Comparison of ENCODE assay signal across 14 cellular contexts in the genomic region with DNA sequence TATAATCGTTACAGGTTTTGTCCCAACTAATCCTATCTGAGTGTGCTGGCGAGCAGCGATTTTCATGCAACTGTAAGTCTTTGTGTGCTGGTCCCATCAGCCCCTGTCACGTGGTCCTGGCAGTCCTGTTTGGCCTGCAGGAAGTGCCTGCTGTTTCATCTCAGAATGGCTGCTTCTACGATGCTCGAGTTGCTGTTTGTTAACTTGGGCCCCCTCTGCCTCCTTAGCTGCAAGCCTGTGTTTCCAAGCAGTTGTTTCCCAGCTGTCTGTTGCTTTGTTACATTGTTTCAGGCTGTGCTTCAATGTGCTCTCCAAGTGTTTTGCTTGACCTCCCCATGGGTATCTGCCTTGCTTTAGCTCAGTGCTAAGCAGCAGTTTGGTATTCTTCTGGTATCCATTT. TPM values are rescaled to one million over a fixed set of nuclear protein-coding genes. Genes with fewer than 3 reads are reported as not detected.
DNase-seq lines count a peak whose midpoint lies in the region; ATAC-seq and TF ChIP-seq lines count a peak whose summit lies in the region.
"Had no signal": no experiment of that assay in that cellular context is flagged by ENCODE, and none has a peak within 500 bp of the region (broad histone marks: within the 10 kb centered on the region; RNA-seq: fewer than 3 reads in every experiment).

No MANE protein-coding gene starts in this region.

- H3K36me3 ChIP-seq in osteoblast (ENCODE audit: insufficient read depth, low read length) (no peaks in the 10 kb centered on the region), colonic mucosa (no peaks in the 10 kb centered on the region)

- H3K27me3 Mint-ChIP-seq in WTC11 (ENCODE audit: low read depth): no peaks in the 10 kb centered on the region

- H3K27ac ChIP-seq in right cardiac atrium (ENCODE audit: low read length) (no peak overlapping the region), osteoblast (ENCODE audit: low read depth, low read length) (no peak overlapping the region), colonic mucosa (no peak overlapping the region)
- H3K27ac ChIP-seq: VCaP had no signal

- peaks cover 17% of the 10 kb centered on the region for H3K9me3 Mint-ChIP-seq in WTC11

- DNase-seq in AG20443 (ENCODE audit: low spot score) (peak; percentile 15), WTC11 (ENCODE audit: low spot score) (peak; percentile 30), right cardiac atrium (peak; percentile 38 to 73 (median 65)), osteoblast (ENCODE audit: insufficient read length, low spot score, missing footprints) (peak; percentile 61), colonic mucosa (no peak), GM20000 (ENCODE audit: low spot score) (no peak)
- DNase-seq in stimulated activated CD4-positive, alpha-beta T cell treated with anti-CD3 and anti-CD28 coated beads, Interleukin-2, amount 100 ng/mL, for 24 hours: no peak
- DNase-seq in activated effector memory CD4-positive, alpha-beta T cell treated with Interleukin-2 at 50 U/mL for 16 hours: no peak
- DNase-seq: activated T-cell treated with anti-CD3 and anti-CD28 coated beads, Interleukin-2, amount 50 U/mL, for 1 hour; esophagus squamous epithelium; NCI-H2107; RPMI8226 had no signal

- WGBS in right cardiac atrium: 45% methylated on average over 6 of the region's 6 CpGs

- intact Hi-C loops in right cardiac atrium (cut with DNase I) (no loop called here), colonic mucosa (cut with DNase I) (no loop called here)

- H3K4me3 Mint-ChIP-seq in WTC11: no peak overlapping the region

- H3K4me3 ChIP-seq in right cardiac atrium (ENCODE audit: low read length) (no peak overlapping the region), osteoblast (ENCODE audit: insufficient read depth, low read length) (no peak overlapping the region), colonic mucosa (no peak overlapping the region)
- H3K4me3 ChIP-seq: esophagus squamous epithelium, lung had no signal

- H3K9ac ChIP-seq in colonic mucosa (ENCODE audit: low read depth in 2 of 2, low read length in 2 of 2): no peak overlapping the region

- CTCF ChIA-PET in WTC11 (lab: Charles Lee): no interaction called here

- H3K9me3 ChIP-seq in right cardiac atrium (ENCODE audit: control insufficient read depth, low read length) (no peaks in the 10 kb centered on the region), osteoblast (ENCODE audit: low read depth, low read length) (no peaks in the 10 kb centered on the region), colonic mucosa (no peaks in the 10 kb centered on the region)
- H3K9me3 ChIP-seq: esophagus squamous epithelium had no signal

- no peaks in the 10 kb centered on the region for H4K20me1 ChIP-seq in osteoblast (ENCODE audit: insufficient read depth, low read length)

- POLR2A ChIA-PET in WTC11 (lab: Charles Lee): no interaction called here

- H3K27me3 ChIP-seq in right cardiac atrium (ENCODE audit: control insufficient read depth, insufficient read depth) (no peaks in the 10 kb centered on the region), osteoblast (ENCODE audit: insufficient read depth, low read length) (no peaks in the 10 kb centered on the region), colonic mucosa (no peaks in the 10 kb centered on the region)
- H3K27me3 ChIP-seq: esophagus squamous epithelium had no signal

- H3K27ac Mint-ChIP-seq in WTC11: peak overlapping the region; percentile 57

- TF ChIP-seq CTCF in WTC11 (IDR thresholded peaks at IDR 0.05) (no peak), osteoblast (IDR thresholded peaks at IDR 0.05; ENCODE audit: extremely low read depth, low read depth, low read length) (no peak), colonic mucosa (IDR thresholded peaks at IDR 0.05) (no peak), GM20000 (IDR thresholded peaks at IDR 0.05; ENCODE audit: extremely low read depth, missing control alignments) (no peak)

- H3K4me1 ChIP-seq in right cardiac atrium (ENCODE audit: control insufficient read depth, insufficient read depth, low read length) (peaks cover 1% of the 10 kb centered on the region), osteoblast (ENCODE audit: insufficient read depth, low read length) (no peaks in the 10 kb centered on the region), colonic mucosa (no peaks in the 10 kb centered on the region)

- peak; percentile 90 for ATAC-seq in WTC11
- ATAC-seq in right cardiac atrium: peak; percentile 35 to 51

- peaks cover 32% of the 10 kb centered on the region for H3K4me1 Mint-ChIP-seq in WTC11

- no peaks in the 10 kb centered on the region for H3K79me2 ChIP-seq in osteoblast (ENCODE audit: insufficient read depth, low read length)

- H3K4me2 ChIP-seq in osteoblast (ENCODE audit: insufficient read depth, low read length): no peak overlapping the region

- no peak overlapping the region for H2AFZ ChIP-seq in osteoblast (ENCODE audit: low read length)

- H3K36me3 Mint-ChIP-seq in WTC11: peaks cover 10% of the 10 kb centered on the region

TF ChIP-seq in WTC11, 78 proteins besides CTCF, POLR2A, EP300 and RAD21:
- TF ChIP-seq USF2 (CRISPR knock-in tag; IDR thresholded peaks at IDR 0.05) (peak; percentile 92), ATF1 (CRISPR knock-in tag; IDR thresholded peaks at IDR 0.05) (no peak), E2F4 (CRISPR knock-in tag; IDR thresholded peaks at IDR 0.05; ENCODE audit: borderline replicate concordance, low read depth) (no peak), ETV6 (CRISPR knock-in tag; IDR thresholded peaks at IDR 0.05) (0 out of 2 replicates have a peak, but pooled peaks have one; percentile 20), GRHL2 (CRISPR knock-in tag; IDR thresholded peaks at IDR 0.05; ENCODE audit: insufficient replicate concordance, severe bottlenecking) (no peak)
- TF ChIP-seq, protein P1, sequence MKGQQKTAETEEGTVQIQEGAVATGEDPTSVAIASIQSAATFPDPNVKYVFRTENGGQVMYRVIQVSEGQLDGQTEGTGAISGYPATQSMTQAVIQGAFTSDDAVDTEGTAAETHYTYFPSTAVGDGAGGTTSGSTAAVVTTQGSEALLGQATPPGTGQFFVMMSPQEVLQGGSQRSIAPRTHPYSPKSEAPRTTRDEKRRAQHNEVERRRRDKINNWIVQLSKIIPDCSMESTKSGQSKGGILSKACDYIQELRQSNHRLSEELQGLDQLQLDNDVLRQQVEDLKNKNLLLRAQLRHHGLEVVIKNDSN (CRISPR knock-in tag; IDR thresholded peaks at IDR 0.05): peak; percentile 85
TF ChIP-seq in WTC11: peak in this region for 3.

RNA-seq across cellular contexts. Expression of gene TMTC2, which starts 21.8 kb away (rescaled TPM):
- 5.9 to 6.4 TPM (median 6.4 TPM) in 3 replicates for total RNA-seq in WTC11 (2021)
- total RNA-seq in right cardiac atrium: 1 to 10 TPM; 2.7 to 5.3 (median 3.1) TPM
- polyA plus RNA-seq in right cardiac atrium: 1.6 TPM
- 2.1 and 2.5 TPM in 2 replicates for total RNA-seq in osteoblast
- 10 to 100 TPM; 12.2 to 20.6 TPM for total RNA-seq in colonic mucosa

Comparison
In these comparisons a context has a peak if more than half of its experiments do, and no peak if none do; other contexts are left out.
1. DNase-seq: peak in AG20443 (single experiment), WTC11 (single experiment), right cardiac atrium (3 of 3) and osteoblast (single experiment); none in colonic mucosa (single experiment), GM20000 (single experiment), stimulated activated CD4-positive, alpha-beta T cell treated with anti-CD3 and anti-CD28 coated beads, Interleukin-2, amount 100 ng/mL, for 24 hours (0 of 2) and activated effector memory CD4-positive, alpha-beta T cell treated with Interleukin-2 at 50 U/mL for 16 hours (single experiment).